Comparison of ENCODE assay signal across 26 cellular contexts in the genomic region with DNA sequence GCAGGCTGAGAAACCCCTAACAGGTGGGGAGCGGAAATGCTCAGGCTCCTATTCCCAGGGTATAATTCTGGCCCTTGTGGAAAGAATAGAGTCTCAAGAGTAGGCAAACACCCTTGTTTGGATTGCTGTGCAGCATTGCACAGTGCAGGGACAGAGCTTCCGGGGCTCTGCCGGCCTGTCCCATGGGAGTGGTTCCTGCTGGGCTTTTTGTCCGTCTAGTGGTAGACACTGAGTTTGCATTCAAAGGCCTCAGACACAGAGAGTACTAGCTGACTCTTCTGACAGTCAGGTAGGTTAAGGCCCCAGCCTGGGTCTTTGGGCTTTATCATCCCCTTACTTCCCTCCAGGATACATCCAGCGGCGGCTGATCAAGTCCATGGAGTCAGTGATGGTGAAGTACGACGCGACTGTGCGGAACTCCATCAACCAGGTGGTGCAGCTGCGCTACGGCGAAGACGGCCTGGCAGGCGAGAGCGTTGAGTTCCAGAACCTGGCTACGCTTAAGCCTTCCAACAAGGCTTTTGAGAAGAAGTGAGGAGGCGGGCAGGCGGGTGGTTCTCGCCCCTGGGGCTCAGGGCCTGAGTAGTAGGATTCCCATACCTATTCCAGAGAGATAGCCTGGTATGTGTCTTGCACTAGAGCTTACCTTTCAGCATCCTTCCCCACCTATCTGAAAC. TPM values are rescaled to one million over a fixed set of nuclear protein-coding genes. Genes with fewer than 3 reads are reported as not detected.
"Had no signal": no experiment of that assay in that cellular context is flagged by ENCODE, and none has a peak within 500 bp of the region (broad histone marks: within the 10 kb centered on the region; RNA-seq: fewer than 3 reads in every experiment).

No MANE protein-coding gene starts in this region.

- H3K4me3 ChIP-seq: neural progenitor cell, prostate gland, right atrium auricular region, skin epidermis, stomach, upper lobe of left lung had no signal

- H3K4me1 ChIP-seq: neural progenitor cell, prostate gland, right atrium auricular region, stomach had no signal

- H3K4me1 Mint-ChIP-seq: activated B cell treated with CpG ODN at 0.5 μM for 24 hours; activated CD4-positive, alpha-beta T cell treated with anti-CD3 and anti-CD28 coated beads, Interleukin-2, amount 10 ng/mL, durations not matched to agents 24 days and 14 days; activated naive CD8-positive, alpha-beta T cell treated with anti-CD3 and anti-CD28 coated beads for 36 hours; memory B cell; neural progenitor cell had no signal

- DNase-seq: activated B cell treated with CpG ODN at 0.5 μM for 24 hours; activated CD8-positive, alpha-beta memory T cell treated with anti-CD3 and anti-CD28 coated beads, Interleukin-2, amount 50 U/mL, for 48 hours; activated gamma-delta T cell; activated naive CD8-positive, alpha-beta T cell treated with anti-CD3 and anti-CD28 coated beads for 36 hours; amygdala; foreskin melanocyte; head of caudate nucleus; left ventricle myocardium superior; naive B cell; stomach; T-helper 9 cell had no signal

- H3K27ac Mint-ChIP-seq: activated B cell treated with CpG ODN at 0.5 μM for 24 hours; activated CD4-positive, alpha-beta T cell treated with anti-CD3 and anti-CD28 coated beads, Interleukin-2, amount 10 ng/mL, durations not matched to agents 24 days and 14 days; activated naive CD8-positive, alpha-beta T cell treated with anti-CD3 and anti-CD28 coated beads for 36 hours; memory B cell; neural progenitor cell; T-cell had no signal

- H3K9me3 Mint-ChIP-seq: activated B cell treated with CpG ODN at 0.5 μM for 24 hours; activated CD4-positive, alpha-beta T cell treated with anti-CD3 and anti-CD28 coated beads, Interleukin-2, amount 10 ng/mL, durations not matched to agents 24 days and 14 days; activated naive CD8-positive, alpha-beta T cell treated with anti-CD3 and anti-CD28 coated beads for 36 hours; memory B cell; naive B cell; neural progenitor cell; T-cell had no signal

- H3K4me3 Mint-ChIP-seq: activated B cell treated with CpG ODN at 0.5 μM for 24 hours; activated CD4-positive, alpha-beta T cell treated with anti-CD3 and anti-CD28 coated beads, Interleukin-2, amount 10 ng/mL, durations not matched to agents 24 days and 14 days; activated naive CD8-positive, alpha-beta T cell treated with anti-CD3 and anti-CD28 coated beads for 36 hours; memory B cell; neural progenitor cell; T-cell had no signal

- H3K27me3 ChIP-seq: neural progenitor cell, right atrium auricular region, stomach, upper lobe of left lung had no signal

- H3K4me2 ChIP-seq: neural progenitor cell had no signal

- ATAC-seq: left ventricle myocardium superior had no signal

- H3K9me3 ChIP-seq: prostate gland, right atrium auricular region, stomach, upper lobe of left lung had no signal

- H3K27me3 Mint-ChIP-seq: activated B cell treated with CpG ODN at 0.5 μM for 24 hours; activated CD4-positive, alpha-beta T cell treated with anti-CD3 and anti-CD28 coated beads, Interleukin-2, amount 10 ng/mL, durations not matched to agents 24 days and 14 days; activated naive CD8-positive, alpha-beta T cell treated with anti-CD3 and anti-CD28 coated beads for 36 hours; memory B cell; naive B cell; T-cell had no signal

- H3K27ac ChIP-seq: neural progenitor cell, prostate gland, right atrium auricular region, skin epidermis, stomach, upper lobe of left lung had no signal

- H2AFZ ChIP-seq: neural progenitor cell had no signal

- H3K9ac ChIP-seq: neural progenitor cell had no signal

RNA-seq across cellular contexts. Expression of a gene that starts 21.1 kb away (rescaled TPM):
- total RNA-seq: activated B cell treated with CpG ODN at 0.5 μM for 24 hours; activated CD4-positive, alpha-beta T cell treated with anti-CD3 and anti-CD28 coated beads, Interleukin-2, amount 10 ng/mL, durations not matched to agents 24 days and 14 days; activated naive CD8-positive, alpha-beta T cell treated with anti-CD3 and anti-CD28 coated beads for 36 hours; cardiac septum; dermis microvascular lymphatic vessel endothelial cell; fibroblast of lung; left ventricle myocardium superior; mononuclear cell; osteoblast; prostate gland; right atrium auricular region; stomach; T-cell; temporal lobe; upper lobe of left lung had no signal
- polyA plus RNA-seq: fibroblast of lung, keratinocyte, stomach had no signal
